ENCODE assay signal across 16 cellular contexts in the genomic region with DNA sequence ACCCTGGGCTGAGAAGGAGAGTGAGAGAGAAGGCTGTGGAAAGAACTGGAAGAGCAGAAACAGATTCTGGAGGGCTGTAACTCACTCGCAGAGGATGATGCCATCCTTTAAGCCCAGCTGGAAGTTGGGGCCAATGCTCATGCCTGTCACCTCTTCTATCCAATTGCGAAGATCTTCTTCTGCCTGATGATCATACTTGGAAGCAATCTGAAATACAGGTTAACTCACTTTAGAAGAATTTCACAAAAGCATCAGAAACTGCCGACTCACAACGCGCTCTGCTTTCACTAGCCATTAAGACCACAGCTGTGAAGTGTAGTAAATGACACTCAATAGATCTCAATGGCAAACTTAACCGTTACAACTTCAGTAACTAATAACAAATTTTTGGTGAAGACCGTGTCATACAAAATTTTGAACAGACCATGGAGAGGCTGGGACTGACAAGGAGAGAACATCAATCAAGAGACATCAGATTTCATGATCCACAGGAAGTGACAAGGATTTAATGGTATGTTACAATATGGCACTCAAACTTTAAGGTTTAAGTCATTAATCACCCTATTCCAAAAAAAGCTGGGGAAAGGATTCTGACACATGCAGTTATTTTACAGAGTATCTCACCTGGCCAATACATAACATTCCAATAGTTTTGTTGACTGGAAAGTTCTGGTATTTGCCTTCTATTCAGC. TPM values are rescaled to one million over a fixed set of nuclear protein-coding genes. Genes with fewer than 3 reads are reported as not detected.
DNase-seq lines count a peak whose midpoint lies in the region; ATAC-seq and TF ChIP-seq lines count a peak whose summit lies in the region.
"Had no signal": no experiment of that assay in that cellular context is flagged by ENCODE, and none has a peak within 500 bp of the region (broad histone marks: within the 10 kb centered on the region; RNA-seq: fewer than 3 reads in every experiment).

No MANE protein-coding gene starts in this region.

- no peak overlapping the region for H3K4me3 ChIP-seq in ACC112 (ENCODE audit: low read depth, low read length)
- no peak overlapping the region for H3K4me3 ChIP-seq in IMR-90 (ENCODE audit: insufficient read depth, low read depth, low read length)
- H3K4me3 ChIP-seq in coronary artery: peak overlapping the region; percentile 10
- H3K4me3 ChIP-seq: heart left ventricle had no signal

- peak overlapping the region; percentile 58 to 84 (median 65) for H3K27ac Mint-ChIP-seq in nephron
- H3K27ac Mint-ChIP-seq in stimulated activated effector memory CD8-positive, alpha-beta T cell treated with anti-CD3 and anti-CD28 coated beads, Interleukin-12 subunit alpha, Interleukin-12 subunit beta, amount 100 ng/mL, for 72 hours: no peak overlapping the region
- H3K27ac Mint-ChIP-seq: activated naive CD8-positive, alpha-beta T cell had no signal

- DNase-seq in IMR-90 (peak; percentile 49), coronary artery (ENCODE audit: low spot score) (no peak), NCI-H1436 (lab: John Stamatoyannopoulos, UW) (no peak), GM10266 (ENCODE audit: extremely low spot score) (no peak)
- DNase-seq in stimulated activated effector memory CD8-positive, alpha-beta T cell treated with anti-CD3 and anti-CD28 coated beads, Interleukin-12 subunit alpha, Interleukin-12 subunit beta, amount 100 ng/mL, for 72 hours (ENCODE audit: low spot score in 2 of 2): no peak
- DNase-seq: activated CD4-positive, alpha-beta T cell treated with anti-CD3 and anti-CD28 coated beads for 1 hour; activated CD8-positive, alpha-beta memory T cell treated with anti-CD3 and anti-CD28 coated beads, Interleukin-2, amount 50 U/mL, for 48 hours; central memory CD4-positive, alpha-beta T cell; heart left ventricle; left cardiac atrium; substantia nigra had no signal

- dilution Hi-C loops in IMR-90 (cut with HindIII; ENCODE audit: low sequenced_read_pairs, unreplicated experiment): no loop called here

- ATAC-seq in IMR-90 (ENCODE audit: low read depth): no peak
- no peak for ATAC-seq in stimulated activated effector memory CD8-positive, alpha-beta T cell treated with anti-CD3 and anti-CD28 coated beads, Interleukin-12 subunit alpha, Interleukin-12 subunit beta, amount 100 ng/mL, for 72 hours
- no peak for ATAC-seq in GM21526 (IDR thresholded peaks at IDR 0.05; ENCODE audit: low FRiP score, unreplicated experiment)
- ATAC-seq: heart left ventricle, left cardiac atrium, Panc1 had no signal

- CTCF ChIA-PET in IMR-90 (lab: Yijun Ruan, JAX): no interaction called here

- in situ Hi-C loops in IMR-90 (cut with MboI; ENCODE audit: low sequenced_read_pairs): no loop called here

- no peak overlapping the region for H2AK5ac ChIP-seq in IMR-90 (ENCODE audit: low read depth, low read length)

- H2BK120ac ChIP-seq in IMR-90 (ENCODE audit: low read depth, low read length): no peak overlapping the region

- H3K36me3 ChIP-seq in ACC112 (ENCODE audit: insufficient read depth, low read length): peaks cover 33% of the 10 kb centered on the region
- peaks cover 24% of the 10 kb centered on the region for H3K36me3 ChIP-seq in IMR-90 (ENCODE audit: control insufficient read depth, insufficient read depth, low read length)

- H3K27me3 Mint-ChIP-seq in nephron (ENCODE audit: low read depth): no peaks in the 10 kb centered on the region
- H3K27me3 Mint-ChIP-seq: activated naive CD8-positive, alpha-beta T cell had no signal

- no peak overlapping the region for H4K5ac ChIP-seq in IMR-90 (ENCODE audit: low read depth, low read length)

- peak overlapping the region; percentile 1 for H2BK5ac ChIP-seq in IMR-90 (ENCODE audit: low read depth, low read length, poor library complexity, severe bottlenecking)

- H3K4me3 Mint-ChIP-seq in nephron: peak overlapping the region in 1 of 3 experiments; percentile 46
- no peak overlapping the region for H3K4me3 Mint-ChIP-seq in stimulated activated effector memory CD8-positive, alpha-beta T cell treated with anti-CD3 and anti-CD28 coated beads, Interleukin-12 subunit alpha, Interleukin-12 subunit beta, amount 100 ng/mL, for 72 hours
- H3K4me3 Mint-ChIP-seq: activated naive CD8-positive, alpha-beta T cell had no signal

- H3K23ac ChIP-seq in IMR-90 (ENCODE audit: low read depth, low read length): no peak overlapping the region

- H3K9me3 ChIP-seq in IMR-90 (ENCODE audit: control insufficient read depth, insufficient read depth, low read length): no peaks in the 10 kb centered on the region
- H3K9me3 ChIP-seq: heart left ventricle had no signal

- TF ChIP-seq CTCF in IMR-90 (conservative IDR thresholded peaks at IDR 0.05; ENCODE audit: low read depth, low read length) (no peak), coronary artery (IDR thresholded peaks at IDR 0.05) (no peak), nephron (IDR thresholded peaks at IDR 0.05; ENCODE audit: unreplicated experiment in 3 of 3) (no peak), GM10266 (IDR thresholded peaks at IDR 0.05; ENCODE audit: control insufficient read depth, insufficient read depth, low read depth, missing control alignments) (no peak)

- H3K14ac ChIP-seq in IMR-90 (replicated peaks; ENCODE audit: low read depth, low read length): no peak overlapping the region

- H3K9ac ChIP-seq in IMR-90 (ENCODE audit: low read depth, low read length): no peak overlapping the region

- no peak overlapping the region for H4K8ac ChIP-seq in IMR-90 (ENCODE audit: low read depth in 2 of 2, low read length in 2 of 2)

- H3K9me3 Mint-ChIP-seq in nephron: no peaks in the 10 kb centered on the region
- H3K9me3 Mint-ChIP-seq in stimulated activated effector memory CD8-positive, alpha-beta T cell treated with anti-CD3 and anti-CD28 coated beads, Interleukin-12 subunit alpha, Interleukin-12 subunit beta, amount 100 ng/mL, for 72 hours: no peaks in the 10 kb centered on the region

- peaks cover 66% of the 10 kb centered on the region for H3K36me3 Mint-ChIP-seq in nephron (ENCODE audit: low read depth)
- H3K36me3 Mint-ChIP-seq in stimulated activated effector memory CD8-positive, alpha-beta T cell treated with anti-CD3 and anti-CD28 coated beads, Interleukin-12 subunit alpha, Interleukin-12 subunit beta, amount 100 ng/mL, for 72 hours: no peaks in the 10 kb centered on the region

- no peak overlapping the region for H2AFZ ChIP-seq in ACC112 (ENCODE audit: low read length, unreplicated experiment)
- H2AFZ ChIP-seq in IMR-90 (replicated peaks; ENCODE audit: low read length, poor library complexity): no peak overlapping the region

- H3K4me1 Mint-ChIP-seq in nephron: peaks cover 70% of the 10 kb centered on the region
- no peaks in the 10 kb centered on the region for H3K4me1 Mint-ChIP-seq in stimulated activated effector memory CD8-positive, alpha-beta T cell treated with anti-CD3 and anti-CD28 coated beads, Interleukin-12 subunit alpha, Interleukin-12 subunit beta, amount 100 ng/mL, for 72 hours

- no CpG with 5 or more reads among the region's 7 CpGs for WGBS in IMR-90 (ENCODE audit: extremely low coverage in 2 of 2, insufficient read length in 1 of 2), 2 experiments

- no peak overlapping the region for H2BK15ac ChIP-seq in IMR-90 (ENCODE audit: low read depth, low read length)

- H3K27me3 ChIP-seq in ACC112 (ENCODE audit: insufficient read depth, low read length) (no peaks in the 10 kb centered on the region), IMR-90 (ENCODE audit: control insufficient read depth, insufficient read depth, low read length) (no peaks in the 10 kb centered on the region)
- H3K27me3 ChIP-seq: heart left ventricle had no signal

- no peak overlapping the region for H2AK9ac ChIP-seq in IMR-90 (replicated peaks; ENCODE audit: low read depth, low read length, poor library complexity)

- intact Hi-C loops in IMR-90 (cut with micrococcal nuclease): loop anchor here (2.0 kb wide), 2 partner anchors 15 to 137 kb away; no protein-coding TSS in a partner anchor

- no peak for TF ChIP-seq POLR2A in IMR-90 (IDR thresholded peaks at IDR 0.05; ENCODE audit: low read depth, low read length)

- peaks cover 29% of the 10 kb centered on the region for H3K9me1 ChIP-seq in IMR-90 (ENCODE audit: insufficient read depth, low read length)

- peaks cover 52% of the 10 kb centered on the region for H3K79me2 ChIP-seq in ACC112 (ENCODE audit: control insufficient read depth, insufficient read depth, low read length, unreplicated experiment)

- no peak overlapping the region; the same call in 1 of the 2 replicates for H3K4me2 ChIP-seq in IMR-90 (ENCODE audit: low read depth, low read length)

- peaks cover 25 to 76% of the 10 kb centered on the region in 2 experiments for H3K79me1 ChIP-seq in IMR-90 (ENCODE audit: low read depth in 1 of 2, low read length in 2 of 2)

- no peak overlapping the region for H2BK20ac ChIP-seq in IMR-90 (ENCODE audit: low read depth, low read length)

- H3K27ac ChIP-seq in ACC112 (ENCODE audit: low read depth, low read length) (peak overlapping the region; percentile 23), IMR-90 (ENCODE audit: insufficient read depth, low read length) (peak overlapping the region; percentile 39; the same call in 1 of the 2 replicates), coronary artery (peak overlapping the region in 1 of 2 donors; percentile 51)

- H3K4ac ChIP-seq in IMR-90 (ENCODE audit: low read depth, low read length): no peak overlapping the region

- 0 out of 2 replicates have a peak overlapping the region, but pooled peaks have one; percentile 1 for H3K18ac ChIP-seq in IMR-90 (ENCODE audit: low read depth, low read length)

- no TSS peak for BruUV-seq in IMR-90 (replicated peaks; lab: Mats Ljungman, UMichigan)

- H3K56ac ChIP-seq in IMR-90 (ENCODE audit: extremely low read depth, insufficient read depth, low read length): no peak overlapping the region

- H4K20me1 ChIP-seq in IMR-90 (ENCODE audit: insufficient read depth, low read length): peaks cover 76% of the 10 kb centered on the region

- no peak overlapping the region for H4K91ac ChIP-seq in IMR-90 (ENCODE audit: insufficient read depth, low read depth, low read length)

- H3K4me1 ChIP-seq in ACC112 (ENCODE audit: control insufficient read depth, insufficient read depth, low read length, unreplicated experiment): peaks cover 23% of the 10 kb centered on the region
- H3K4me1 ChIP-seq in IMR-90 (ENCODE audit: control insufficient read depth, insufficient read depth, low read length): peaks cover 26% of the 10 kb centered on the region

- no peak for TF ChIP-seq RAD21 in IMR-90 (IDR thresholded peaks at IDR 0.05; ENCODE audit: low read length)

- POLR2A ChIA-PET in IMR-90 (lab: Charles Lee; ENCODE audit: unreplicated experiment): no interaction called here

TF ChIP-seq in IMR-90, 13 proteins besides CTCF, POLR2A, EP300 and RAD21:
- TF ChIP-seq SMC3 (IDR thresholded peaks at IDR 0.05; ENCODE audit: low read depth, low read length) (no peak), NFE2L2 (IDR thresholded peaks at IDR 0.05; ENCODE audit: low read depth, low read length) (peak; percentile 44; the same call in 1 of the 2 replicates), BHLHE40 (IDR thresholded peaks at IDR 0.05; ENCODE audit: low read depth, low read length) (no peak)

RNA-seq across cellular contexts. Expression of a gene that starts 23.4 kb away (rescaled TPM):
- total RNA-seq in IMR-90 (2012; rRNA removed): 552 and 592 TPM in 2 replicates
- 214 and 249 TPM in 2 replicates for polyA plus RNA-seq in IMR-90 (2012; rRNA removed)
- 118 and 124 TPM in 2 replicates for polyA plus RNA-seq in IMR-90 (2012; cell fraction: cytosol; rRNA removed)
- polyA plus RNA-seq in IMR-90 (2012; cell fraction: nucleus; rRNA removed; ENCODE audit: low replicate concordance): 47.8 and 219 TPM in 2 replicates
